1 cellular context compared by ENCODE assay signal in genomic region chr12:45257185-45257585, GRCh38.
A peak's percentile ranks its signal among the peaks of the same experiment; 100 is the strongest.
TF ChIP-seq lines count a peak whose summit lies in the region.

No MANE protein-coding gene starts in this region.

TF ChIP-seq in GM12878, 131 proteins besides CTCF, POLR2A, EP300 and RAD21 (continued from another document and continues in another):
- peak; percentile 76 to 80 for TF ChIP-seq IKZF2 (IDR thresholded peaks at IDR 0.05)
- no peak for TF ChIP-seq CHD2 (IDR thresholded peaks at IDR 0.05; ENCODE audit: borderline replicate concordance, low read depth, low read length)
- TF ChIP-seq RELB (IDR thresholded peaks at IDR 0.05; ENCODE audit: low read depth): peak; percentile 55; the same call in 1 of the 2 replicates
- TF ChIP-seq SPI1 (IDR thresholded peaks at IDR 0.05; ENCODE audit: borderline replicate concordance, insufficient read depth, low read depth, low read length): peak; percentile 90
- TF ChIP-seq SMAD1 (IDR thresholded peaks at IDR 0.05; ENCODE audit: low read depth, partially characterized antibody): no peak
- TF ChIP-seq CBX5 (IDR thresholded peaks at IDR 0.05; ENCODE audit: low read depth): no peak
- TF ChIP-seq PKNOX1 (IDR thresholded peaks at IDR 0.05): no peak
- TF ChIP-seq BCLAF1 (IDR thresholded peaks at IDR 0.05): no peak
- no peak for TF ChIP-seq POLR2AphosphoS5 (IDR thresholded peaks at IDR 0.05; ENCODE audit: low read length)
- no peak for TF ChIP-seq TCF3 (IDR thresholded peaks at IDR 0.05; ENCODE audit: borderline replicate concordance, insufficient read depth, low read depth, low read length)
- no peak for TF ChIP-seq MYC (IDR thresholded peaks at IDR 0.05; ENCODE audit: insufficient read depth, insufficient read length, insufficient replicate concordance, low read length, severe bottlenecking)
- TF ChIP-seq KLF5 (IDR thresholded peaks at IDR 0.05; ENCODE audit: partially characterized antibody): no peak
- no peak for TF ChIP-seq E2F8 (IDR thresholded peaks at IDR 0.05; ENCODE audit: low read depth, partially characterized antibody)
- no peak for TF ChIP-seq JUNB (IDR thresholded peaks at IDR 0.05)
- no peak for TF ChIP-seq SMAD5 (IDR thresholded peaks at IDR 0.05; ENCODE audit: low read depth)
- TF ChIP-seq HDAC6 (IDR thresholded peaks at IDR 0.05; ENCODE audit: unreplicated experiment): no peak
- TF ChIP-seq BMI1 (IDR thresholded peaks at IDR 0.05; ENCODE audit: borderline replicate concordance): no peak
- TF ChIP-seq MTA3 (IDR thresholded peaks at IDR 0.05; ENCODE audit: borderline replicate concordance, low read length): no peak
- no peak for TF ChIP-seq ZBTB40 (IDR thresholded peaks at IDR 0.05; ENCODE audit: borderline replicate concordance)
- no peak for TF ChIP-seq SMC3 (IDR thresholded peaks at IDR 0.05; ENCODE audit: borderline replicate concordance, low read length)
- 0 out of 2 replicates have a peak, but pooled peaks have one; percentile 44 for TF ChIP-seq RUNX3 (IDR thresholded peaks at IDR 0.05; ENCODE audit: low read length)
- TF ChIP-seq CEBPZ (IDR thresholded peaks at IDR 0.05; ENCODE audit: low read depth, low read length): no peak
- TF ChIP-seq HDGF (IDR thresholded peaks at IDR 0.05): peak; percentile 82; the same call in 1 of the 2 replicates
- TF ChIP-seq TAF1 (IDR thresholded peaks at IDR 0.05; ENCODE audit: borderline replicate concordance, low read depth, low read length): no peak
- no peak for TF ChIP-seq PML (IDR thresholded peaks at IDR 0.05; ENCODE audit: low read length)
- no peak for TF ChIP-seq ZNF592 (IDR thresholded peaks at IDR 0.05)
- TF ChIP-seq TCF7 (IDR thresholded peaks at IDR 0.05; ENCODE audit: borderline replicate concordance): no peak
- peak; percentile 14; the same call in 1 of the 2 replicates for TF ChIP-seq ATF7 (IDR thresholded peaks at IDR 0.05; ENCODE audit: low read depth)
- no peak for TF ChIP-seq RFX5 (IDR thresholded peaks at IDR 0.05; ENCODE audit: low read depth, low read length)
- TF ChIP-seq ATF3 (IDR thresholded peaks at IDR 0.05; ENCODE audit: borderline replicate concordance, extremely low read depth, low read depth, low read length): no peak
- no peak for TF ChIP-seq CHD1 (IDR thresholded peaks at IDR 0.05; ENCODE audit: low read depth, low read length)
- TF ChIP-seq MTA2 (IDR thresholded peaks at IDR 0.05; ENCODE audit: low read depth): peak; percentile 67
- TF ChIP-seq MAX (IDR thresholded peaks at IDR 0.05; ENCODE audit: low read depth, low read length): no peak
- TF ChIP-seq RBBP5 (conservative IDR thresholded peaks at IDR 0.05): no peak
- no peak for TF ChIP-seq USF2 (IDR thresholded peaks at IDR 0.05; ENCODE audit: borderline replicate concordance, low read depth, low read length)
- TF ChIP-seq NRF1 (conservative IDR thresholded peaks at IDR 0.05; ENCODE audit: low read depth, low read length): no peak
- no peak for TF ChIP-seq BACH1 (IDR thresholded peaks at IDR 0.05; ENCODE audit: borderline replicate concordance)
